19 cellular contexts compared by ENCODE assay signal in genomic region chr12:117440384-117440783, GRCh38.
"Had no signal": no experiment of that assay in that cellular context is flagged by ENCODE, and none has a peak within 500 bp of the region (broad histone marks: within the 10 kb centered on the region; RNA-seq: fewer than 3 reads in every experiment).

No MANE protein-coding gene starts in this region.

- H3K36me3 ChIP-seq: MG63 had no signal

- H3K27me3 ChIP-seq: MG63 had no signal

- DNase-seq: KG1, MG63, NCI-H1092, NCI-H1105 treated with DMSO at 0.1 percent for 48 hours, NCI-H1417 treated with DMSO at 0.1 percent for 48 hours, NCI-H146, NCI-H1694 treated with DMSO at 0.1 percent for 48 hours, NCI-H2029, NCI-H2081 treated with DMSO at 0.1 percent for 48 hours, NCI-H226, NCI-H446, NCI-H510A, NCI-H774, RPMI8226, SIG-M5, SK-N-SH had no signal

- H3K27ac ChIP-seq: HL-60 had no signal

- H3K4me3 ChIP-seq: MG63 had no signal

- H3K9me3 ChIP-seq: MG63, SK-N-SH had no signal

- FAIRE-seq: HTR-8/SVneo, RCC 7860 had no signal

- H3K9ac ChIP-seq: SK-N-SH had no signal

- H3K4me2 ChIP-seq: SK-N-SH had no signal
